ENCODE assay signal across 14 cellular contexts in the genomic region with DNA sequence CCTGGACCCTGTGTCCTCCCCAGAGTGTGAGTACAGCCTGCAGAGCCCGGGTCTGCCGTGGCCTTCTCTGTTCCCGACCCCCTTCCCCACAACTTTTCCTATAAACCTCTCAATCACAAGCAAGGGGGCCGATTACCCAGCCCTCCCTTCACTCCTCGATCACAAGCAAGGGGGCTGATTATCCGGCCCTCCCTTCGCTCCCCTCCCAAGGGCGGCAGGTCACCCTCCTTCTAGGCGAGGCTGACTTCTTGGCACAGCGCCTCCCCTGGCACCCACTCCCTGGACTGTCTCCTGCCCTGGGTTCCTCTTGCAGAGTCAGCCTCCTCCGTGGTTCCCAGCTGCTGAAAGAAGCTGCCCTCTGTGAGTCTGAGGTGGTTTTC.
"Had no signal": no experiment of that assay in that cellular context is flagged by ENCODE, and none has a peak within 500 bp of the region (broad histone marks: within the 10 kb centered on the region; RNA-seq: fewer than 3 reads in every experiment).

No MANE protein-coding gene starts in this region.

- DNase-seq: activated CD4-positive, alpha-beta memory T cell treated with anti-CD3 and anti-CD28 coated beads, Interleukin-2, amount 10 ng/mL, durations not matched to agents 7 days and 5 days; activated CD4-positive, alpha-beta T cell treated with anti-CD3 and anti-CD28 coated beads, Interleukin-2, amount 10 ng/mL, durations not matched to agents 24 days and 14 days; activated effector memory CD4-positive, alpha-beta T cell treated with anti-CD3 and anti-CD28 coated beads, Interleukin-2, amount 50 U/mL, for 16 hours; glutamatergic neuron; hypothalamus; sigmoid colon; stimulated activated CD4-positive, alpha-beta T cell treated with anti-CD3 and anti-CD28 coated beads, Interleukin-4, amount 100 ng/mL, for 24 hours; stimulated activated naive CD4-positive, alpha-beta T cell treated with Interleukin-2 at 50 U/mL for 16 hours; T-cell had no signal

- H3K4me1 ChIP-seq: breast epithelium, esophagus muscularis mucosa, sigmoid colon had no signal

- ATAC-seq: activated CD4-positive, CD25-positive, alpha-beta regulatory T cell treated with anti-CD3 and anti-CD28 coated beads, Interleukin-2, amount 50 U/mL, for 24 hours; T-cell had no signal

- H3K27me3 ChIP-seq: breast epithelium, esophagus muscularis mucosa, sigmoid colon had no signal

- H3K36me3 ChIP-seq: breast epithelium, esophagus muscularis mucosa, sigmoid colon had no signal

- H3K4me3 ChIP-seq: breast epithelium, coronary artery, esophagus muscularis mucosa, sigmoid colon had no signal

- H3K27ac ChIP-seq: breast epithelium, coronary artery, esophagus muscularis mucosa, sigmoid colon, VCaP had no signal

- H3K9me3 ChIP-seq: breast epithelium, esophagus muscularis mucosa, sigmoid colon had no signal
